8 cellular contexts compared by ENCODE assay signal in genomic region chr1:234612352-234613127, GRCh38. TPM values are rescaled to one million over a fixed set of nuclear protein-coding genes. Genes with fewer than 3 reads are reported as not detected.
DNase-seq lines count a peak whose midpoint lies in the region; ATAC-seq and TF ChIP-seq lines count a peak whose summit lies in the region.

No MANE protein-coding gene starts in this region.

- intact Hi-C loops in activated B cell treated with CpG ODN at 0.5 μM for 24 hours (cut with micrococcal nuclease): loop anchor here (1.0 to 5.0 kb wide), 11 partner anchors 14 to 1255 kb away; partner anchors contain the start of gene LYST

- peak overlapping the region; percentile 100 for H3K27ac Mint-ChIP-seq in activated B cell treated with CpG ODN at 0.5 μM for 24 hours

- H3K9me3 ChIP-seq in AG04450 (ENCODE audit: control insufficient read depth, insufficient read depth, low read length): no peaks in the 10 kb centered on the region

- POLR2A ChIA-PET in AG04450 (lab: Yijun Ruan, JAX) (interaction anchor here (0.7 to 5.9 kb wide), 8 partner anchors 10 to 471 kb away, joined by 3 to 79 read pairs (median 12); no protein-coding TSS in a partner anchor), activated B cell treated with CpG ODN at 0.5 μM for 24 hours (lab: Charles Lee) (interaction anchor here (0.6 to 9.2 kb wide), 38 partner anchors 9 to 548 kb away, joined by 3 to 148 read pairs (median 8); partner anchors contain the start of genes RBM34 and TARBP1)

- ATAC-seq in GM18861 (IDR thresholded peaks at IDR 0.05; ENCODE audit: unreplicated experiment) (peak; percentile 31), HG03196 (IDR thresholded peaks at IDR 0.05; ENCODE audit: unreplicated experiment) (peak; percentile 23), activated B cell treated with CpG ODN at 0.5 μM for 24 hours (ENCODE audit: low read depth) (peak; percentile 19), left lobe of liver (peak; percentile 14)

- peak overlapping the region; percentile 97 for H3K27ac ChIP-seq in AG04450 (ENCODE audit: low read depth, low read length)

- H3K9me3 Mint-ChIP-seq in activated B cell treated with CpG ODN at 0.5 μM for 24 hours: no peaks in the 10 kb centered on the region

- H3K27me3 ChIP-seq in AG04450 (ENCODE audit: control insufficient read depth, insufficient read depth, low read length): no peaks in the 10 kb centered on the region

- TF ChIP-seq CTCF in AG04450 (IDR thresholded peaks at IDR 0.05; ENCODE audit: low read depth, low read length) (no peak), activated B cell treated with CpG ODN at 0.5 μM for 24 hours (IDR thresholded peaks at IDR 0.05) (no peak)

- H3K4me1 Mint-ChIP-seq in activated B cell treated with CpG ODN at 0.5 μM for 24 hours: peaks cover 40% of the 10 kb centered on the region

- H3K27me3 Mint-ChIP-seq in activated B cell treated with CpG ODN at 0.5 μM for 24 hours: no peaks in the 10 kb centered on the region

- peaks cover 10% of the 10 kb centered on the region for H3K36me3 Mint-ChIP-seq in activated B cell treated with CpG ODN at 0.5 μM for 24 hours (ENCODE audit: low read depth)

- peak overlapping the region; percentile 88 for H3K4me3 Mint-ChIP-seq in activated B cell treated with CpG ODN at 0.5 μM for 24 hours

- CTCF ChIA-PET in AG04450 (lab: Charles Lee): interaction anchor here (0.6 to 3.0 kb wide), 9 partner anchors 10 to 481 kb away, joined by 3 to 15 read pairs (median 6); no protein-coding TSS in a partner anchor
- CTCF ChIA-PET in activated B cell treated with CpG ODN at 0.5 μM for 24 hours (lab: Charles Lee): interaction anchor here (0.7 to 3.9 kb wide), 11 partner anchors 9 to 471 kb away, joined by 3 to 39 read pairs (median 4); no protein-coding TSS in a partner anchor

- H3K4me3 ChIP-seq in AG04450 (ENCODE audit: low read depth, low read length): peak overlapping the region; percentile 42

- DNase-seq in AG04450 (ENCODE audit: low read depth, low spot score): peak; percentile 98
- peak; percentile 98 for DNase-seq in NCI-H345 (lab: John Stamatoyannopoulos, UW)
- peak; percentile 54 for DNase-seq in activated B cell treated with CpG ODN at 0.5 μM for 24 hours
- peak; percentile 53 for DNase-seq in cerebellum (ENCODE audit: low spot score)
- DNase-seq in left lobe of liver (ENCODE audit: low spot score): peak; percentile 89
- DNase-seq in stimulated activated CD4-positive, alpha-beta T cell treated with anti-CD3 and anti-CD28 coated beads, Interleukin-1b, Interleukin-23, amount 100 ng/mL, for 48 hours: peak; percentile 80

RNA-seq across cellular contexts. Expression of gene IRF2BP2, which starts 2.6 kb away (rescaled TPM):
- polyA plus RNA-seq in AG04450 (2011; rRNA removed): 20.3 and 28.6 TPM in 2 replicates
- polyA minus RNA-seq in AG04450 (2011; rRNA and poly(A)+ RNA removed): 38.5 and 53.5 TPM in 2 replicates
- total RNA-seq in activated B cell treated with CpG ODN at 0.5 μM for 24 hours (117 and 121 TPM in 2 replicates), cerebellum (96.2 TPM), left lobe of liver (48.7 TPM)

Comparison
In these comparisons a context has a peak if more than half of its experiments do, and no peak if none do; other contexts are left out.
1. Peak in every context shown above with its lines: DNase-seq, ATAC-seq, H3K4me3 ChIP-seq and H3K27ac ChIP-seq.